In the genomic region with DNA sequence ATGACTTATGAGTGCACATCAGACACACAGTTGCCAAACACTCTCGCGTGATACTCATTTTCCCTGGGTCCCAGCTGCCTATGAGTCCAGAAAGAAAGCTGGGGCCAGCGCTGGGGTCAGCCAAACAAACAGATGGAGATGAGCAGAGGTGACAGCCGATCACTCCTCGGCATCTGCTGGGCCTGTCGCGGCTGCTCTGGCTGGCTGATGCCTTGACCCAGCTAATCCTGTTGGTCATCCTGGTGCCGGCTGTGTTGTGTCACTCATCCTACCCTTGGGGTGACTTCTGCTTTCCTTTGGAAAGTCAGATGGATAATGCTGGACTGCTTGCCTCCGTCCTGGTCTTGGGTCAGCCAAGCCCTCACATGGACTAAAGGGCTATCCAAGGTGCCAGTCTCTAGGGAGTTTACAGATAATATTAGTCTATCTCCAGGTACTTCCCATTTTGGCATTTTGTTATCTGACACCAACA, we compare ENCODE assay signal across 20 cellular contexts.
DNase-seq lines count a peak whose midpoint lies in the region; ATAC-seq and TF ChIP-seq lines count a peak whose summit lies in the region.
"Had no signal": no experiment of that assay in that cellular context is flagged by ENCODE, and none has a peak within 500 bp of the region (broad histone marks: within the 10 kb centered on the region; RNA-seq: fewer than 3 reads in every experiment).

No MANE protein-coding gene starts in this region.

- H3F3A ChIP-seq in GM23338 (replicated peaks; ENCODE audit: low read depth): no peaks in the 10 kb centered on the region
- peaks cover 10% of the 10 kb centered on the region for H3F3A ChIP-seq in neural progenitor cell (ENCODE audit: low read depth)

- H3K4me2 ChIP-seq in GM23338: no peak overlapping the region
- H3K4me2 ChIP-seq in neural progenitor cell: no peak overlapping the region
- H3K4me2 ChIP-seq in trophoblast cell (ENCODE audit: low read length): no peak overlapping the region

- H4K91ac ChIP-seq in trophoblast cell (ENCODE audit: low read depth, low read length): no peak overlapping the region

- H3K36me3 Mint-ChIP-seq in GM23338 (ENCODE audit: low read depth) (no peaks in the 10 kb centered on the region), neural progenitor cell (no peaks in the 10 kb centered on the region)
- H3K36me3 Mint-ChIP-seq in stimulated activated effector memory CD8-positive, alpha-beta T cell treated with anti-CD3 and anti-CD28 coated beads, Interleukin-12 subunit alpha, Interleukin-12 subunit beta, amount 100 ng/mL, for 72 hours: no peaks in the 10 kb centered on the region
- H3K36me3 Mint-ChIP-seq: stimulated activated memory B cell treated with anti-CD40 and anti-IgM and Interleukin-4, amounts not matched to agents 10 μg/mL and 1 μg/mL and 100 μg/mL, for 72 hours had no signal

- H2BK120ac ChIP-seq in trophoblast cell (ENCODE audit: insufficient read depth, low read length, poor library complexity): no peak overlapping the region

- intact Hi-C loops in left ventricle myocardium inferior (cut with micrococcal nuclease): no loop called here

- H3K27ac Mint-ChIP-seq in GM23338: no peak overlapping the region
- peak overlapping the region; percentile 44 for H3K27ac Mint-ChIP-seq in neural progenitor cell
- no peak overlapping the region for H3K27ac Mint-ChIP-seq in stimulated activated effector memory CD8-positive, alpha-beta T cell treated with anti-CD3 and anti-CD28 coated beads, Interleukin-12 subunit alpha, Interleukin-12 subunit beta, amount 100 ng/mL, for 72 hours
- H3K27ac Mint-ChIP-seq: stimulated activated memory B cell treated with anti-CD40 and anti-IgM and Interleukin-4, amounts not matched to agents 10 μg/mL and 1 μg/mL and 100 μg/mL, for 72 hours; T-helper 1 cell treated with Interleukin-12 subunit alpha and Interleukin-12 subunit beta and Interleukin-4 antibody, amounts not matched to agents 30 μg/mL and 1 μg/mL, for 36 hours had no signal

- no peak overlapping the region for H3K9ac ChIP-seq in neural progenitor cell
- no peak overlapping the region for H3K9ac ChIP-seq in trophoblast cell (ENCODE audit: low read length)

- H3K27me3 ChIP-seq in GM23338 (ENCODE audit: insufficient read depth) (no peaks in the 10 kb centered on the region), WERI-Rb-1 (ENCODE audit: insufficient read depth, low read depth, severe bottlenecking) (no peaks in the 10 kb centered on the region), left ventricle myocardium inferior (ENCODE audit: low read depth) (no peaks in the 10 kb centered on the region), neural progenitor cell (no peaks in the 10 kb centered on the region), trophoblast cell (ENCODE audit: insufficient read depth, low read length) (no peaks in the 10 kb centered on the region)

- H2BK12ac ChIP-seq in trophoblast cell (ENCODE audit: low read length): no peak overlapping the region

- H3K4me1 Mint-ChIP-seq in GM23338 (peaks cover 32% of the 10 kb centered on the region), neural progenitor cell (peaks cover 48% of the 10 kb centered on the region)
- no peaks in the 10 kb centered on the region for H3K4me1 Mint-ChIP-seq in stimulated activated effector memory CD8-positive, alpha-beta T cell treated with anti-CD3 and anti-CD28 coated beads, Interleukin-12 subunit alpha, Interleukin-12 subunit beta, amount 100 ng/mL, for 72 hours
- H3K4me1 Mint-ChIP-seq: stimulated activated memory B cell treated with anti-CD40 and anti-IgM and Interleukin-4, amounts not matched to agents 10 μg/mL and 1 μg/mL and 100 μg/mL, for 72 hours had no signal

- H3K4ac ChIP-seq in trophoblast cell (ENCODE audit: low read depth, low read length): no peak overlapping the region

- H4K8ac ChIP-seq in trophoblast cell (ENCODE audit: low read depth, low read length): no peak overlapping the region

- TF ChIP-seq CTCF in GM23338 (conservative IDR thresholded peaks at IDR 0.05; ENCODE audit: low read depth in 2 of 2) (no peak), WERI-Rb-1 (IDR thresholded peaks at IDR 0.05; ENCODE audit: low read depth, low read length) (no peak), left ventricle myocardium inferior (IDR thresholded peaks at IDR 0.05; ENCODE audit: borderline replicate concordance) (no peak), neural progenitor cell (IDR thresholded peaks at IDR 0.05) (no peak)

- H3K27me3 Mint-ChIP-seq in GM23338 (ENCODE audit: insufficient read depth, low read depth, poor library complexity) (no peaks in the 10 kb centered on the region), neural progenitor cell (ENCODE audit: insufficient read depth, low read depth) (peaks cover 5% of the 10 kb centered on the region)
- H3K27me3 Mint-ChIP-seq: stimulated activated memory B cell treated with anti-CD40 and anti-IgM and Interleukin-4, amounts not matched to agents 10 μg/mL and 1 μg/mL and 100 μg/mL, for 72 hours had no signal

- H3K9me2 ChIP-seq in GM23338 (ENCODE audit: insufficient read depth): no peaks in the 10 kb centered on the region

- H3K27ac ChIP-seq in GM23338 (ENCODE audit: low read depth) (no peak overlapping the region), WERI-Rb-1 (peak overlapping the region; percentile 78), left ventricle myocardium inferior (replicated peaks) (no peak overlapping the region), neural progenitor cell (no peak overlapping the region), trophoblast cell (ENCODE audit: low read depth, low read length) (no peak overlapping the region)
- H3K27ac ChIP-seq: coronary artery, RWPE1, skin epidermis had no signal

- H3K14ac ChIP-seq in trophoblast cell (ENCODE audit: low read length): no peak overlapping the region

- no peaks in the 10 kb centered on the region for H4K20me1 ChIP-seq in GM23338 (replicated peaks; ENCODE audit: insufficient read depth)
- H4K20me1 ChIP-seq in neural progenitor cell (ENCODE audit: low read depth): no peaks in the 10 kb centered on the region

- no peak overlapping the region for H4K12ac ChIP-seq in trophoblast cell (ENCODE audit: low read depth, low read length)

- no CpG with 5 or more reads among the region's 9 CpGs for WGBS in trophoblast cell (ENCODE audit: extremely low coverage, insufficient coverage, insufficient read length)

- no peaks in the 10 kb centered on the region for H3K79me1 ChIP-seq in trophoblast cell (ENCODE audit: low read length)

- H3K4me3 ChIP-seq in GM23338: no peak overlapping the region
- H3K4me3 ChIP-seq in WERI-Rb-1 (ENCODE audit: low read depth, low read length): peak overlapping the region; percentile 23
- no peak overlapping the region for H3K4me3 ChIP-seq in left ventricle myocardium inferior
- H3K4me3 ChIP-seq in neural progenitor cell: no peak overlapping the region
- H3K4me3 ChIP-seq in trophoblast cell (ENCODE audit: low read depth, low read length): no peak overlapping the region
- H3K4me3 ChIP-seq: coronary artery, skin epidermis had no signal

- no peak overlapping the region for H3K18ac ChIP-seq in trophoblast cell (ENCODE audit: low read length)

- no peaks in the 10 kb centered on the region for H3K79me2 ChIP-seq in GM23338 (replicated peaks; ENCODE audit: insufficient read depth)
- H3K79me2 ChIP-seq in neural progenitor cell (ENCODE audit: low read depth): no peaks in the 10 kb centered on the region
- no peaks in the 10 kb centered on the region for H3K79me2 ChIP-seq in trophoblast cell (ENCODE audit: control insufficient read depth, insufficient read depth, low read length, poor library complexity)

- H3K4me1 ChIP-seq in GM23338 (ENCODE audit: insufficient read depth) (peaks cover 23% of the 10 kb centered on the region), left ventricle myocardium inferior (peaks cover 27% of the 10 kb centered on the region), neural progenitor cell (peaks cover 20% of the 10 kb centered on the region), trophoblast cell (ENCODE audit: control insufficient read depth in 1 of 2, insufficient read depth in 2 of 2, low read length in 2 of 2) (peaks cover 6 to 15% of the 10 kb centered on the region in 2 experiments)

- no peaks in the 10 kb centered on the region for H3K36me3 ChIP-seq in GM23338 (ENCODE audit: insufficient read depth)
- H3K36me3 ChIP-seq in WERI-Rb-1: no peaks in the 10 kb centered on the region
- H3K36me3 ChIP-seq in left ventricle myocardium inferior: no peaks in the 10 kb centered on the region
- H3K36me3 ChIP-seq in neural progenitor cell: no peaks in the 10 kb centered on the region
- no peaks in the 10 kb centered on the region for H3K36me3 ChIP-seq in trophoblast cell (ENCODE audit: control insufficient read depth in 1 of 2, insufficient read depth in 2 of 2, low read length in 2 of 2)

- DNase-seq in GM23338 (ENCODE audit: low spot score) (no peak), WERI-Rb-1 (peak; percentile 94), left ventricle myocardium inferior (peak; percentile 16), neural progenitor cell (ENCODE audit: low spot score) (peak; percentile 28), trophoblast cell (no peak), GDM1 (lab: John Stamatoyannopoulos, UW) (no peak)
- DNase-seq in stimulated activated effector memory CD8-positive, alpha-beta T cell treated with anti-CD3 and anti-CD28 coated beads, Interleukin-12 subunit alpha, Interleukin-12 subunit beta, amount 100 ng/mL, for 72 hours (ENCODE audit: low spot score in 2 of 2): no peak
- DNase-seq: activated effector memory CD4-positive, alpha-beta T cell treated with anti-CD3 and anti-CD28 coated beads, Interleukin-2, amount 50 U/mL, for 16 hours; aorta; erythroblast; H7; MM.1S; NK-92 treated with Interleukin-12 subunit alpha and Interleukin-12 subunit beta, amount 100 ng/mL, for 24 hours had no signal

- H3K9me3 ChIP-seq in WERI-Rb-1 (ENCODE audit: severe bottlenecking) (no peaks in the 10 kb centered on the region), left ventricle myocardium inferior (replicated peaks) (no peaks in the 10 kb centered on the region), neural progenitor cell (ENCODE audit: low read depth) (no peaks in the 10 kb centered on the region), trophoblast cell (ENCODE audit: insufficient read depth, low read depth, low read length) (no peaks in the 10 kb centered on the region)

- H3K23ac ChIP-seq in trophoblast cell (ENCODE audit: low read length): no peak overlapping the region

- H3K4me3 Mint-ChIP-seq in GM23338: no peak overlapping the region
- no peak overlapping the region for H3K4me3 Mint-ChIP-seq in neural progenitor cell
- H3K4me3 Mint-ChIP-seq in stimulated activated effector memory CD8-positive, alpha-beta T cell treated with anti-CD3 and anti-CD28 coated beads, Interleukin-12 subunit alpha, Interleukin-12 subunit beta, amount 100 ng/mL, for 72 hours: no peak overlapping the region
- H3K4me3 Mint-ChIP-seq: stimulated activated memory B cell treated with anti-CD40 and anti-IgM and Interleukin-4, amounts not matched to agents 10 μg/mL and 1 μg/mL and 100 μg/mL, for 72 hours; T-helper 1 cell treated with Interleukin-12 subunit alpha and Interleukin-12 subunit beta and Interleukin-4 antibody, amounts not matched to agents 30 μg/mL and 1 μg/mL, for 36 hours had no signal

- H2AK5ac ChIP-seq in trophoblast cell (ENCODE audit: low read length): no peak overlapping the region

- no peak for ATAC-seq in GM23338
- no peak for ATAC-seq in GM21786 (IDR thresholded peaks at IDR 0.05; ENCODE audit: unreplicated experiment)
- no peak for ATAC-seq in stimulated activated effector memory CD8-positive, alpha-beta T cell treated with anti-CD3 and anti-CD28 coated beads, Interleukin-12 subunit alpha, Interleukin-12 subunit beta, amount 100 ng/mL, for 72 hours
- ATAC-seq: activated CD4-positive, CD25-positive, alpha-beta regulatory T cell treated with anti-CD3 and anti-CD28 coated beads, Interleukin-2, amount 50 U/mL, for 24 hours; stimulated activated memory B cell treated with anti-CD40 and anti-IgM and Interleukin-4, amounts not matched to agents 10 μg/mL and 1 μg/mL and 100 μg/mL, for 72 hours had no signal

- H2AFZ ChIP-seq in GM23338 (peak overlapping the region; percentile 70), neural progenitor cell (replicated peaks) (no peak overlapping the region), trophoblast cell (ENCODE audit: insufficient read depth, low read length, poor library complexity) (no peak overlapping the region)

- H2BK5ac ChIP-seq in trophoblast cell (ENCODE audit: low read depth, low read length, poor library complexity): no peak overlapping the region

- no peaks in the 10 kb centered on the region for H3K9me3 Mint-ChIP-seq in GM23338
- peaks cover 5% of the 10 kb centered on the region for H3K9me3 Mint-ChIP-seq in neural progenitor cell
- H3K9me3 Mint-ChIP-seq in stimulated activated effector memory CD8-positive, alpha-beta T cell treated with anti-CD3 and anti-CD28 coated beads, Interleukin-12 subunit alpha, Interleukin-12 subunit beta, amount 100 ng/mL, for 72 hours: peaks cover 12% of the 10 kb centered on the region

Comparison
In these comparisons a context has a peak if more than half of its experiments do, and no peak if none do; other contexts are left out.
1. DNase-seq: peak in WERI-Rb-1 (single experiment), left ventricle myocardium inferior (single experiment) and neural progenitor cell (single experiment); none in GM23338 (single experiment), trophoblast cell (0 of 2), GDM1 (single experiment) and stimulated activated effector memory CD8-positive, alpha-beta T cell treated with anti-CD3 and anti-CD28 coated beads, Interleukin-12 subunit alpha, Interleukin-12 subunit beta, amount 100 ng/mL, for 72 hours (0 of 2).